8 cellular contexts compared by ENCODE assay signal in genomic region chr16:30896203-30896889, GRCh38. TPM values are rescaled to one million over a fixed set of nuclear protein-coding genes. Genes with fewer than 3 reads are reported as not detected.
DNase-seq lines count a peak whose midpoint lies in the region; ATAC-seq and TF ChIP-seq lines count a peak whose summit lies in the region.

Gene CTF1, plus strand, starts transcription at chr16:30896614. Its CDS starts 30 bp downstream, at chr16:30896644.

- in situ Hi-C loops in GM13976 (cut with MboI; ENCODE audit: low sequenced_read_pairs, unreplicated experiment), result no loop called here

- H2AFZ ChIP-seq in neuron (ENCODE audit: low read depth, low read length), result peak within 1 kb of the TSS; percentile 57

- H3K9me3 Mint-ChIP-seq in activated naive CD8-positive, alpha-beta T cell treated with anti-CD3 and anti-CD28 coated beads, Interleukin-2, amount 10 ng/mL, durations not matched to agents 7 days and 5 days, result no peaks in the 10 kb centered on the region

- no peaks in the 10 kb centered on the region for H3K27me3 Mint-ChIP-seq in activated naive CD8-positive, alpha-beta T cell treated with anti-CD3 and anti-CD28 coated beads, Interleukin-2, amount 10 ng/mL, durations not matched to agents 7 days and 5 days

- no peaks in the 10 kb centered on the region for H3K9me3 ChIP-seq in neuron (ENCODE audit: low read length)

- peak within 1 kb of the TSS; percentile 82 for H3K27ac Mint-ChIP-seq in activated naive CD8-positive, alpha-beta T cell treated with anti-CD3 and anti-CD28 coated beads, Interleukin-2, amount 10 ng/mL, durations not matched to agents 7 days and 5 days

- peak; percentile 92 for DNase-seq in AG10803 (ENCODE audit: low read depth)
- DNase-seq in HS-27A (ENCODE audit: low read depth), result peak; percentile 70
- peak; percentile 39 for DNase-seq in activated naive CD8-positive, alpha-beta T cell treated with anti-CD3 and anti-CD28 coated beads, Interleukin-2, amount 10 ng/mL, durations not matched to agents 7 days and 5 days
- DNase-seq in Right ventricle myocardium inferior (ENCODE audit: missing footprints), result peak; percentile 85
- no peak for DNase-seq in stimulated activated naive CD4-positive, alpha-beta T cell treated with Interleukin-2 at 50 U/mL for 16 hours (lab: John Stamatoyannopoulos, UW)
- no peak for DNase-seq in GM13976 (ENCODE audit: low spot score)

- H3K4me3 Mint-ChIP-seq in activated naive CD8-positive, alpha-beta T cell treated with anti-CD3 and anti-CD28 coated beads, Interleukin-2, amount 10 ng/mL, durations not matched to agents 7 days and 5 days, result peak within 1 kb of the TSS; percentile 79

- peaks cover 43% of the 10 kb centered on the region for H3K4me1 Mint-ChIP-seq in activated naive CD8-positive, alpha-beta T cell treated with anti-CD3 and anti-CD28 coated beads, Interleukin-2, amount 10 ng/mL, durations not matched to agents 7 days and 5 days

- POLR2A ChIA-PET in activated naive CD8-positive, alpha-beta T cell treated with anti-CD3 and anti-CD28 coated beads, Interleukin-2, amount 10 ng/mL, durations not matched to agents 7 days and 5 days (lab: Charles Lee), result interaction anchor here (0.8 to 3.4 kb wide), 4 partner anchors 21 to 710 kb away, joined by 3 to 23 read pairs (median 7); no protein-coding TSS in a partner anchor

- H3K4me1 ChIP-seq in neuron (ENCODE audit: insufficient read depth, low read length), result peaks cover 27% of the 10 kb centered on the region

- TF ChIP-seq CTCF in AG10803 (conservative IDR thresholded peaks at IDR 0.05; ENCODE audit: low read length) (no peak), GM13976 (IDR thresholded peaks at IDR 0.05; ENCODE audit: borderline replicate concordance, control extremely low read depth, extremely low read depth, insufficient read depth, missing control alignments) (no peak)

- H3K4me3 ChIP-seq in AG10803 (ENCODE audit: low read length) (peak within 1 kb of the TSS; percentile 79), neuron (ENCODE audit: low read length) (peak within 1 kb of the TSS; percentile 67)

- intact Hi-C loops in Right ventricle myocardium inferior (cut with DNase I), result loop anchor here (2.0 to 10.0 kb wide), 2 partner anchors 26 to 1092 kb away; partner anchors contain the start of genes FBXL19 and MAZ

- no peak for ATAC-seq in activated naive CD8-positive, alpha-beta T cell treated with anti-CD3 and anti-CD28 coated beads, Interleukin-2, amount 10 ng/mL, durations not matched to agents 7 days and 5 days (ENCODE audit: low read depth)
- ATAC-seq in Right ventricle myocardium inferior (peak; percentile 79), HG03432 (IDR thresholded peaks at IDR 0.05; ENCODE audit: unreplicated experiment) (no peak)

- no peaks in the 10 kb centered on the region for H3K27me3 ChIP-seq in neuron (ENCODE audit: insufficient read depth, low read length)

- peaks cover 3% of the 10 kb centered on the region for H3K36me3 Mint-ChIP-seq in activated naive CD8-positive, alpha-beta T cell treated with anti-CD3 and anti-CD28 coated beads, Interleukin-2, amount 10 ng/mL, durations not matched to agents 7 days and 5 days

- H3K36me3 ChIP-seq in neuron (ENCODE audit: insufficient read depth, low read length), result peaks cover 8% of the 10 kb centered on the region

RNA-seq across cellular contexts. Expression of gene CTF1, which starts in this region (rescaled TPM):
- under 1 TPM; 0.19 to 0.37 TPM for total RNA-seq in activated naive CD8-positive, alpha-beta T cell treated with anti-CD3 and anti-CD28 coated beads, Interleukin-2, amount 10 ng/mL, durations not matched to agents 7 days and 5 days
- total RNA-seq in Right ventricle myocardium inferior, result 8.7 TPM

Comparison
In these comparisons a context has a peak if more than half of its experiments do, and no peak if none do; other contexts are left out.
1. Peak in DNase-seq in activated naive CD8-positive, alpha-beta T cell treated with anti-CD3 and anti-CD28 coated beads, Interleukin-2, amount 10 ng/mL, durations not matched to agents 7 days and 5 days; RNA of the gene not detected or under 1 TPM.
2. DNase-seq: peak in AG10803 (single experiment), HS-27A (single experiment) and Right ventricle myocardium inferior (single experiment); none in stimulated activated naive CD4-positive, alpha-beta T cell treated with Interleukin-2 at 50 U/mL for 16 hours (single experiment) and GM13976 (single experiment).